18 cellular contexts compared by ENCODE assay signal in the genomic region with DNA sequence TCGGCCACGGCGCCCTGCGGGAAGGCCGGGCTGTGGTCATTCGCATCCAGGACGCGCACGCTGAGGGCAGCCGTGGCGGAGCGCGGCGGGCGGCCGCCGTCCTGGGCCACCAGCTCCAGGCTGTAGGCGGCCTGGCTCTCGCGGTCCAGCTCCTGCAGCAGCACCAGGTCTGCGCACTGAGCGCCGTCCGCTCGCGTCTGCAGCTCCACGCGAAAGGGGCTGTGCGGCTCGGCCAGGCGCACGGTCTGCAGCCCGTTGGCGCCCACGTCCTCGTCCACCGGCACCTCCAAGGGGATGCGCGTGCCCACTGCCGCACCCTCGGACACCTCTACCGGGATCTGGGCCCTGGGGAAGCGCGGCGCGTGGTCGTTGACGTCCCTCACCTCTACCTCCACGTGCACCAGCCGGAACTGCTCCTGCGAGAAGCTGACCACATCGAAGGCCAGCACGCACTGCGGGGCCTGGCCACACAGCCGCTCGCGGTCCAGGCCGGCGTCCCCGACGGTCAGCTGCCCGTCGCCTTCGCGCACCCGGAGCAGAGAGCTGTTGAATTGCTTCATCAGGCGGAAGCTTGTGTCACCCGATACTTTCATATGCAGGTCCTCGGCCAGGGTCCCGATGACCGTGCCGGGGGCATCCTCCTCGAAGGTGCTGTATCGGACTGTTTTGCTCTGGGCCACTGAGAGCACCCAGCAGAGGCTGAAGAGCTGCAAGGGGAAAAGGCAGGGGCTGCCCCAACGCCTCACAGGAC. TPM values are rescaled to one million over a fixed set of nuclear protein-coding genes. Genes with fewer than 3 reads are reported as not detected.
DNase-seq lines count a peak whose midpoint lies in the region; ATAC-seq and TF ChIP-seq lines count a peak whose summit lies in the region.
"Had no signal": no experiment of that assay in that cellular context is flagged by ENCODE, and none has a peak within 500 bp of the region (broad histone marks: within the 10 kb centered on the region; RNA-seq: fewer than 3 reads in every experiment).

No MANE protein-coding gene starts in this region.

- H3K27ac Mint-ChIP-seq in mesothelial cell of epicardium (no peak overlapping the region), T-cell (no peak overlapping the region)

- peaks cover 2% of the 10 kb centered on the region; the same call in 1 of the 2 replicates for H3K4me1 ChIP-seq in BE2C
- H3K4me1 ChIP-seq in tibial artery: peaks cover 0 to 47% (median 32%) of the 10 kb centered on the region in 4 donors

- DNase-seq in BE2C: no peak
- DNase-seq in GM13977 (ENCODE audit: low spot score): peak; percentile 31
- DNase-seq in coronary artery (ENCODE audit: low spot score): no peak
- DNase-seq in mesothelial cell of epicardium (ENCODE audit: low spot score in 2 of 2, unreplicated experiment in 2 of 2): no peak
- no peak for DNase-seq in T-cell
- DNase-seq in tibial artery: no peak
- DNase-seq in NCI-H1092 treated with DMSO at 0.1 percent for 48 hours (lab: John Stamatoyannopoulos, UW): no peak
- DNase-seq in RPMI8226: no peak
- DNase-seq: activated CD4-positive, CD25-positive, alpha-beta regulatory T cell; activated effector memory CD4-positive, alpha-beta T cell treated with anti-CD3 and anti-CD28 coated beads, Interleukin-2, amount 50 U/mL, for 16 hours; mesenchymal stem cell; sigmoid colon had no signal

- H3K36me3 Mint-ChIP-seq in mesothelial cell of epicardium (no peaks in the 10 kb centered on the region), T-cell (no peaks in the 10 kb centered on the region)

- in situ Hi-C loops in GM13977 (cut with MboI; ENCODE audit: low pct_unique_long_range_greater_than_20kb, low sequenced_read_pairs, unreplicated experiment): no loop called here

- H3K9me3 ChIP-seq in BE2C (peaks cover 8% of the 10 kb centered on the region; the same call in 1 of the 2 replicates), tibial artery (no peaks in the 10 kb centered on the region)
- H3K9me3 ChIP-seq: MG63, sigmoid colon had no signal

- H3K27ac ChIP-seq in coronary artery (no peak overlapping the region), tibial artery (no peak overlapping the region)
- H3K27ac ChIP-seq: sigmoid colon had no signal

- H3K4me3 Mint-ChIP-seq in mesothelial cell of epicardium: peak overlapping the region; percentile 88
- H3K4me3 Mint-ChIP-seq in T-cell: peak overlapping the region in 1 of 3 donors; percentile 73

- no peak for TF ChIP-seq CTCF in BE2C (IDR thresholded peaks at IDR 0.05; ENCODE audit: low read depth, low read length)
- no peak for TF ChIP-seq CTCF in GM13977 (IDR thresholded peaks at IDR 0.05; ENCODE audit: extremely low read depth, insufficient read depth, missing control alignments)
- TF ChIP-seq CTCF in coronary artery (IDR thresholded peaks at IDR 0.05): no peak
- no peak for TF ChIP-seq CTCF in mesothelial cell of epicardium (IDR thresholded peaks at IDR 0.05; ENCODE audit: unreplicated experiment)
- TF ChIP-seq CTCF in tibial artery (IDR thresholded peaks at IDR 0.05): no peak

- H3K27me3 Mint-ChIP-seq in mesothelial cell of epicardium (ENCODE audit: low read depth) (peaks cover 69% of the 10 kb centered on the region), T-cell (peaks cover 50 to 73% of the 10 kb centered on the region in 2 donors)

- POLR2A ChIA-PET in T-cell (lab: Charles Lee): no interaction called here

- H3K9me3 Mint-ChIP-seq in mesothelial cell of epicardium: no peaks in the 10 kb centered on the region
- peaks cover 0 to 5% (median 0%) of the 10 kb centered on the region in 3 donors for H3K9me3 Mint-ChIP-seq in T-cell

- H3K4me3 ChIP-seq in BE2C (ENCODE audit: low read depth, low read length) (peak overlapping the region; percentile 79), coronary artery (peak overlapping the region; percentile 20), tibial artery (no peak overlapping the region)
- H3K4me3 ChIP-seq: MG63 had no signal

- peaks cover 33% of the 10 kb centered on the region for H3K4me1 Mint-ChIP-seq in mesothelial cell of epicardium
- peaks cover 12 to 39% (median 34%) of the 10 kb centered on the region in 3 donors for H3K4me1 Mint-ChIP-seq in T-cell

- ATAC-seq in T-cell (replicated peaks in 1 of 4): no peak
- ATAC-seq: HCT116 had no signal

- H3K27me3 ChIP-seq in BE2C: peaks cover 56% of the 10 kb centered on the region
- peaks cover 0 to 74% of the 10 kb centered on the region in 2 donors for H3K27me3 ChIP-seq in tibial artery

- intact Hi-C loops in tibial artery (cut with DNase I; ENCODE audit: low total_unique reads): no loop called here

- H3K36me3 ChIP-seq in BE2C (no peaks in the 10 kb centered on the region), tibial artery (no peaks in the 10 kb centered on the region)
- H3K36me3 ChIP-seq: MG63, sigmoid colon had no signal

- CTCF ChIA-PET in T-cell (lab: Charles Lee): no interaction called here

RNA-seq across cellular contexts. Expression of a gene that starts 0.6 kb away (rescaled TPM):
- 1.5 TPM for polyA plus RNA-seq in BE2C (2012; ENCODE audit: insufficient read depth, insufficient read length, low read depth)
- total RNA-seq in mesothelial cell of epicardium (0.09 to 0.25 TPM (median 0.23 TPM) in 3 replicates), T-cell (not detected)
- total RNA-seq: Calu3, RPMI7951 had no signal
- polyA plus RNA-seq: esophagus, keratinocyte had no signal

Comparison
In these comparisons a context has a peak if more than half of its experiments do, and no peak if none do; other contexts are left out.
1. H3K4me3 ChIP-seq: peak in BE2C (single experiment) and coronary artery (single experiment); none in tibial artery (0 of 2).